ENCODE assay signal across 8 cellular contexts in genomic region chr2:218301176-218301819, GRCh38. TPM values are rescaled to one million over a fixed set of nuclear protein-coding genes. Genes with fewer than 3 reads are reported as not detected.
DNase-seq lines count a peak whose midpoint lies in the region; ATAC-seq and TF ChIP-seq lines count a peak whose summit lies in the region.

No MANE protein-coding gene starts in this region.

- no peaks in the 10 kb centered on the region for H3K9me3 ChIP-seq in adrenal gland (replicated peaks in 1 of 3)
- no peaks in the 10 kb centered on the region for H3K9me3 ChIP-seq in right cardiac atrium (ENCODE audit: control insufficient read depth, low read length)
- no peaks in the 10 kb centered on the region for H3K9me3 ChIP-seq in sigmoid colon

- H3K27me3 Mint-ChIP-seq in T-cell: no peaks in the 10 kb centered on the region

- no peaks in the 10 kb centered on the region for H3K27me3 ChIP-seq in adrenal gland
- no peaks in the 10 kb centered on the region for H3K27me3 ChIP-seq in right cardiac atrium (ENCODE audit: control insufficient read depth, insufficient read depth)
- no peaks in the 10 kb centered on the region for H3K27me3 ChIP-seq in sigmoid colon

- H3K4me3 ChIP-seq in adrenal gland (no peak overlapping the region), right cardiac atrium (ENCODE audit: low read length) (no peak overlapping the region), sigmoid colon (no peak overlapping the region)

- TF ChIP-seq POLR2A in adrenal gland (IDR thresholded peaks at IDR 0.05) (no peak), sigmoid colon (IDR thresholded peaks at IDR 0.05) (no peak)

- H3K36me3 ChIP-seq in adrenal gland (replicated peaks in 1 of 2) (no peaks in the 10 kb centered on the region), sigmoid colon (no peaks in the 10 kb centered on the region)

- peaks cover 6% of the 10 kb centered on the region in 3 donors for H3K4me1 Mint-ChIP-seq in T-cell

- peak; percentile 96 to 99 (median 98) for TF ChIP-seq CTCF in adrenal gland (IDR thresholded peaks at IDR 0.05)
- peak; percentile 91 to 97 (median 95) for TF ChIP-seq CTCF in sigmoid colon (IDR thresholded peaks at IDR 0.05)

- no peaks in the 10 kb centered on the region for H3K36me3 Mint-ChIP-seq in T-cell

- no peaks in the 10 kb centered on the region for H3K9me3 Mint-ChIP-seq in T-cell

- no peak overlapping the region for H3K4me3 Mint-ChIP-seq in T-cell

- ATAC-seq in HG02763 (IDR thresholded peaks at IDR 0.05; ENCODE audit: unreplicated experiment) (peak; percentile 63), T-cell (replicated peaks in 1 of 4) (peak; percentile 92 to 95 (median 93)), right cardiac atrium (peak; percentile 71 to 76), HG02870 (IDR thresholded peaks at IDR 0.05; ENCODE audit: unreplicated experiment) (no peak)

- peak; percentile 87 for DNase-seq in ELR (ENCODE audit: low read depth)
- DNase-seq in NCI-H1694 treated with DMSO at 0.1 percent for 48 hours (lab: John Stamatoyannopoulos, UW): peak; percentile 87
- peak; percentile 67 to 90 (median 83) for DNase-seq in T-cell
- DNase-seq in adrenal gland: peak; percentile 86 to 97 (median 90)
- peak; percentile 77 to 90 (median 83) for DNase-seq in right cardiac atrium
- peak; percentile 91 for DNase-seq in sigmoid colon

- TF ChIP-seq EP300 in sigmoid colon (IDR thresholded peaks at IDR 0.05): no peak

- peak overlapping the region; percentile 66 to 68 for H3K27ac Mint-ChIP-seq in T-cell

- 4 to 8% (median 6%) methylated on average over 8 to 9 of the region's 9 CpGs for WGBS in adrenal gland, 4 donors
- WGBS in right cardiac atrium: 8% methylated on average over 9 of the region's 9 CpGs
- WGBS in sigmoid colon, 2 donors: 6 to 10% methylated on average over 9 of the region's 9 CpGs

- POLR2A ChIA-PET in T-cell (lab: Charles Lee): interaction anchor here in 1 of 2 donors (0.6 kb wide), 2 partner anchors 28 to 72 kb away, joined by 3 read pairs; no protein-coding TSS in a partner anchor

- CTCF ChIA-PET in T-cell (lab: Charles Lee): interaction anchor here (0.5 to 2.2 kb wide), 24 partner anchors 9 to 421 kb away, joined by 3 to 27 read pairs (median 5); partner anchors contain the start of genes CATIP (in 2 of the 2) and TMBIM1 (in 2 of the 2)

- intact Hi-C loops in adrenal gland (cut with DNase I) (loop anchor here (5.0 to 10.0 kb wide), 3 partner anchors 54 to 164 kb away; partner anchors contain the start of gene CATIP (in 2 of the 2)), right cardiac atrium (cut with DNase I) (loop anchor here in 3 of 4 donors (2.0 to 5.0 kb wide), 2 partner anchors 56 kb away; partner anchors contain the start of gene CATIP (in 3 of the 3)), sigmoid colon (cut with DNase I) (loop anchor here (1.0 to 2.0 kb wide), 2 partner anchors 56 to 95 kb away; partner anchors contain the start of gene CATIP)

- H3K4me1 ChIP-seq in adrenal gland (replicated peaks in 1 of 2) (no peaks in the 10 kb centered on the region), right cardiac atrium (ENCODE audit: control insufficient read depth, insufficient read depth, low read length) (no peaks in the 10 kb centered on the region), sigmoid colon (peaks cover 0 to 8% (median 1%) of the 10 kb centered on the region in 4 donors)

- H3K27ac ChIP-seq in adrenal gland: no peak overlapping the region
- no peak overlapping the region for H3K27ac ChIP-seq in right cardiac atrium (ENCODE audit: low read length)
- no peak overlapping the region for H3K27ac ChIP-seq in sigmoid colon

RNA-seq across cellular contexts. Expression of gene TMBIM1, which starts 9.0 kb away (rescaled TPM):
- 100 to 1,000 TPM in 3 of 5 donors, 10 to 100 TPM in 2; 78.8 to 166 (median 144) TPM for total RNA-seq in T-cell
- total RNA-seq in adrenal gland: 100 to 1,000 TPM; 185 to 293 (median 214) TPM
- 100 to 1,000 TPM in 1 of 3 donors, 10 to 100 TPM in 2; 25.7 to 201 (median 63.8) TPM for polyA plus RNA-seq in adrenal gland
- 100 to 1,000 TPM in 3 of 4 donors, 10 to 100 TPM in 1; 95.2 to 158 (median 118) TPM for total RNA-seq in right cardiac atrium
- polyA plus RNA-seq in right cardiac atrium: 64.3 TPM
- total RNA-seq in sigmoid colon: 100 to 1,000 TPM; 116 to 157 (median 146) TPM
- polyA plus RNA-seq in sigmoid colon: 100 to 1,000 TPM in 2 of 3 donors, 10 to 100 TPM in 1; 90.2 to 204 (median 109) TPM

RNA-seq across cellular contexts. Expression of gene PNKD, which starts 31.0 kb away (rescaled TPM):
- total RNA-seq in T-cell (10 to 100 TPM; 17.4 to 33.1 (median 30.6) TPM), adrenal gland (100 to 1,000 TPM in 3 of 8 donors, 10 to 100 TPM in 5; 48.8 to 118 (median 87.4) TPM), right cardiac atrium (10 to 100 TPM; 69.3 to 96.5 (median 80.5) TPM), sigmoid colon (10 to 100 TPM; 46.8 to 95.1 (median 69.1) TPM)
- polyA plus RNA-seq in adrenal gland (100 to 1,000 TPM in 2 of 3 donors, 10 to 100 TPM in 1; 56.9 to 181 (median 139) TPM), right cardiac atrium (157 TPM), sigmoid colon (100 to 1,000 TPM; 112 to 199 (median 190) TPM)

RNA-seq across cellular contexts. Expression of gene AAMP, which starts 31.4 kb away (rescaled TPM):
- total RNA-seq in T-cell (10 to 100 TPM; 46.2 to 71.3 (median 67.4) TPM), adrenal gland (100 to 1,000 TPM in 5 of 8 donors, 10 to 100 TPM in 3; 84.9 to 314 (median 110) TPM), right cardiac atrium (10 to 100 TPM; 44.3 to 53.9 (median 49.9) TPM), sigmoid colon (100 to 1,000 TPM in 1 of 4 donors, 10 to 100 TPM in 3; 85.7 to 103 (median 90.0) TPM)
- polyA plus RNA-seq in adrenal gland (100 to 1,000 TPM in 1 of 3 donors, 10 to 100 TPM in 2; 54.8 to 129 (median 89.0) TPM), right cardiac atrium (56.6 TPM), sigmoid colon (100 to 1,000 TPM; 108 to 141 (median 138) TPM)

RNA-seq across cellular contexts. Expression of gene GPBAR1, which starts 40.5 kb away (rescaled TPM):
- total RNA-seq in T-cell (1 to 10 TPM in 4 of 5 donors, under 1 TPM in 1; 0.89 to 2.7 (median 1.2) TPM), adrenal gland (10 to 100 TPM in 1 of 8 donors, 1 to 10 TPM in 7; 2.6 to 15.3 (median 4.1) TPM), right cardiac atrium (1 to 10 TPM; 5.2 to 8.6 (median 5.9) TPM), sigmoid colon (1 to 10 TPM; 3.1 to 7.1 (median 5.4) TPM)
- polyA plus RNA-seq in adrenal gland (1 to 10 TPM in 2 of 3 donors, under 1 TPM in 1; 0.11 to 4.0 (median 2.1) TPM), right cardiac atrium (3.5 TPM), sigmoid colon (1 to 10 TPM in 2 of 3 donors, under 1 TPM in 1; 0.60 to 2.5 (median 1.4) TPM)

RNA-seq across cellular contexts. Expression of gene CATIP, which starts 55.4 kb away (rescaled TPM):
- not detected for total RNA-seq in T-cell
- total RNA-seq in adrenal gland: 1 to 10 TPM in 1 of 8 donors, under 1 TPM in 3, not detected in 4; 0.46 to 3.2 (median 0.57) TPM
- 1 to 10 TPM in 1 of 3 donors, under 1 TPM in 2; 0.11 to 2.4 (median 0.27) TPM for polyA plus RNA-seq in adrenal gland
- total RNA-seq in right cardiac atrium: not detected
- polyA plus RNA-seq in right cardiac atrium: 0.16 TPM
- total RNA-seq in sigmoid colon: not detected
- under 1 TPM in 1 of 3 donors, not detected in 2; 0.07 TPM for polyA plus RNA-seq in sigmoid colon
